Comparison of ENCODE assay signal across 23 cellular contexts in genomic region chr9:70987986-70988385, GRCh38.
DNase-seq lines count a peak whose midpoint lies in the region; TF ChIP-seq lines count a peak whose summit lies in the region.
"Had no signal": no experiment of that assay in that cellular context is flagged by ENCODE, and none has a peak within 500 bp of the region (broad histone marks: within the 10 kb centered on the region; RNA-seq: fewer than 3 reads in every experiment).

No MANE protein-coding gene starts in this region.

- H3K9me3 ChIP-seq in smooth muscle cell (replicated peaks; ENCODE audit: low read depth) (no peaks in the 10 kb centered on the region), left ventricle myocardium inferior (replicated peaks) (peaks cover 14% of the 10 kb centered on the region)
- H3K9me3 ChIP-seq: psoas muscle had no signal

- peaks cover 16% of the 10 kb centered on the region for H3K4me1 ChIP-seq in smooth muscle cell (ENCODE audit: low read depth)
- no peaks in the 10 kb centered on the region for H3K4me1 ChIP-seq in left ventricle myocardium inferior
- H3K4me1 ChIP-seq: BLaER1 treated with 17β-estradiol and CSF1 and Interleukin-3, amounts not matched to agents 10 nM and 100 nM; psoas muscle had no signal

- no peaks in the 10 kb centered on the region for H3F3A ChIP-seq in smooth muscle cell (ENCODE audit: low read depth)

- no peak overlapping the region for H3K4me3 ChIP-seq in fibroblast of pulmonary artery (replicated peaks; ENCODE audit: low read depth, low read length)
- H3K4me3 ChIP-seq in smooth muscle cell = no peak overlapping the region
- H3K4me3 ChIP-seq in left ventricle myocardium inferior = no peak overlapping the region
- H3K4me3 ChIP-seq: BLaER1 treated with 17β-estradiol and CSF1 and Interleukin-3, amounts not matched to agents 10 nM and 100 nM; GM23338; K562; PC-9; psoas muscle had no signal

- peak overlapping the region; percentile 40 for H3K4me2 ChIP-seq in smooth muscle cell
- H3K4me2 ChIP-seq: BLaER1 treated with 17β-estradiol and CSF1 and Interleukin-3, amounts not matched to agents 10 nM and 100 nM; GM23338; PC-9 had no signal

- H3K36me3 ChIP-seq in smooth muscle cell (ENCODE audit: low read depth) = no peaks in the 10 kb centered on the region
- no peaks in the 10 kb centered on the region for H3K36me3 ChIP-seq in left ventricle myocardium inferior
- H3K36me3 ChIP-seq: BLaER1 treated with 17β-estradiol and CSF1 and Interleukin-3, amounts not matched to agents 10 nM and 100 nM had no signal

- H2AFZ ChIP-seq in smooth muscle cell (ENCODE audit: low read depth) = no peak overlapping the region
- H2AFZ ChIP-seq: GM23338, PC-9 had no signal

- 21% methylated on average over 1 of the region's 1 CpG for WGBS in smooth muscle cell (ENCODE audit: low lambda C conversion rate)

- H3K27me3 ChIP-seq in smooth muscle cell (ENCODE audit: low read depth) = no peaks in the 10 kb centered on the region
- no peaks in the 10 kb centered on the region for H3K27me3 ChIP-seq in left ventricle myocardium inferior (ENCODE audit: low read depth)
- H3K27me3 ChIP-seq: BLaER1 treated with 17β-estradiol and CSF1 and Interleukin-3, amounts not matched to agents 10 nM and 100 nM had no signal

- intact Hi-C loops in left ventricle myocardium inferior (cut with micrococcal nuclease) = no loop called here

- TF ChIP-seq POLR2A in erythroblast (IDR thresholded peaks at IDR 0.05; ENCODE audit: low read length) = no peak

- DNase-seq in EL (peak; percentile 61), amniotic epithelial cell (ENCODE audit: low read depth) (peak; percentile 93), fibroblast of pulmonary artery (ENCODE audit: low read depth) (peak; percentile 75), smooth muscle cell (lab: John Stamatoyannopoulos, UW; ENCODE audit: unreplicated experiment) (no peak), erythroblast (lab: John Stamatoyannopoulos, UW) (no peak), NCI-H524 (lab: John Stamatoyannopoulos, UW) (no peak), left ventricle myocardium inferior (no peak), activated T-cell treated with anti-CD3 and anti-CD28 coated beads for 4 hours (no peak)
- DNase-seq: activated CD4-positive, alpha-beta T cell treated with anti-CD3 and anti-CD28 coated beads for 48 hours; Calu3; caudate nucleus; head of caudate nucleus; midbrain; NCI-H1694; PC-9; psoas muscle; SIG-M5; stimulated activated CD4-positive, alpha-beta T cell treated with anti-CD3 and anti-CD28 coated beads, Interleukin-4, amount 100 ng/mL, for 4 hours; stimulated activated naive CD8-positive, alpha-beta T cell treated with anti-CD3 and anti-CD28 coated beads, Interleukin-15, amount 100 ng/mL, for 72 hours; T-cell had no signal

- H3K27ac ChIP-seq in smooth muscle cell (ENCODE audit: low read depth) (peak overlapping the region; percentile 48), left ventricle myocardium inferior (replicated peaks) (no peak overlapping the region)
- H3K27ac ChIP-seq: BLaER1 treated with 17β-estradiol and CSF1 and Interleukin-3, amounts not matched to agents 10 nM and 100 nM; PC-9; psoas muscle had no signal

- TF ChIP-seq CTCF in fibroblast of pulmonary artery (IDR thresholded peaks at IDR 0.05; ENCODE audit: low read length, missing control alignments) (no peak), smooth muscle cell (IDR thresholded peaks at IDR 0.05; ENCODE audit: borderline replicate concordance, insufficient read depth, poor library complexity, severe bottlenecking) (no peak), left ventricle myocardium inferior (IDR thresholded peaks at IDR 0.05; ENCODE audit: borderline replicate concordance) (no peak)

- H4K20me1 ChIP-seq in smooth muscle cell (ENCODE audit: low read depth) = no peaks in the 10 kb centered on the region
- H4K20me1 ChIP-seq: BLaER1 treated with 17β-estradiol and CSF1 and Interleukin-3, amounts not matched to agents 10 nM and 100 nM had no signal

- no peak overlapping the region for H3K9ac ChIP-seq in smooth muscle cell (ENCODE audit: low read depth)
- H3K9ac ChIP-seq: BLaER1 treated with 17β-estradiol and CSF1 and Interleukin-3, amounts not matched to agents 10 nM and 100 nM had no signal

- H3K79me2 ChIP-seq in smooth muscle cell (ENCODE audit: low read depth) = no peaks in the 10 kb centered on the region

Comparison
In these comparisons a context has a peak if more than half of its experiments do, and no peak if none do; other contexts are left out.
1. DNase-seq: peak in EL (single experiment), amniotic epithelial cell (single experiment) and fibroblast of pulmonary artery (single experiment); none in smooth muscle cell (single experiment), erythroblast (0 of 2), NCI-H524 (0 of 2), left ventricle myocardium inferior (single experiment) and activated T-cell treated with anti-CD3 and anti-CD28 coated beads for 4 hours (single experiment).